Comparison of ENCODE assay signal across 20 cellular contexts in genomic region chr2:88897718-88898117, GRCh38.
DNase-seq lines count a peak whose midpoint lies in the region; ATAC-seq and TF ChIP-seq lines count a peak whose summit lies in the region.
"Had no signal": no experiment of that assay in that cellular context is flagged by ENCODE, and none has a peak within 500 bp of the region (broad histone marks: within the 10 kb centered on the region; RNA-seq: fewer than 3 reads in every experiment).

No MANE protein-coding gene starts in this region.

- H3K27ac ChIP-seq in PC-3 (ENCODE audit: low read length) = no peak overlapping the region
- H3K27ac ChIP-seq: lower lobe of right lung, pancreas, PC-9, stomach had no signal

- H3K4me3 ChIP-seq in PC-3 (ENCODE audit: low read length) = no peak overlapping the region
- H3K4me3 ChIP-seq: lower lobe of right lung, pancreas, PC-9, stomach had no signal

- no peak overlapping the region for H3K4me2 ChIP-seq in PC-3 (ENCODE audit: low read length)
- H3K4me2 ChIP-seq: PC-9 had no signal

- H2AFZ ChIP-seq in PC-3 (ENCODE audit: low read length) = no peak overlapping the region
- H2AFZ ChIP-seq: PC-9 had no signal

- ATAC-seq in HG03378 (IDR thresholded peaks at IDR 0.05; ENCODE audit: unreplicated experiment) (peak; percentile 56), activated B cell treated with CpG ODN at 0.5 μM for 24 hours (ENCODE audit: low read depth) (peak; percentile 71), PC-3 (no peak)
- ATAC-seq in naive thymus-derived CD8-positive, alpha-beta T cell = no peak

- H3K9me3 Mint-ChIP-seq in activated B cell treated with CpG ODN at 0.5 μM for 24 hours = no peaks in the 10 kb centered on the region
- H3K9me3 Mint-ChIP-seq in naive thymus-derived CD8-positive, alpha-beta T cell = no peaks in the 10 kb centered on the region
- H3K9me3 Mint-ChIP-seq: activated CD4-positive, alpha-beta T cell treated with anti-CD3 and anti-CD28 coated beads, Interleukin-2, amount 10 ng/mL, durations not matched to agents 7 days and 5 days; type B pancreatic cell had no signal

- peaks cover 3% of the 10 kb centered on the region for H3K36me3 Mint-ChIP-seq in activated B cell treated with CpG ODN at 0.5 μM for 24 hours (ENCODE audit: low read depth)
- no peaks in the 10 kb centered on the region for H3K36me3 Mint-ChIP-seq in naive thymus-derived CD8-positive, alpha-beta T cell
- H3K36me3 Mint-ChIP-seq: CD4-positive, alpha-beta memory T cell; type B pancreatic cell had no signal

- DNase-seq in AML-193 (lab: John Stamatoyannopoulos, UW) (peak; percentile 20 to 40), NOMO-1 (lab: John Stamatoyannopoulos, UW; ENCODE audit: unreplicated experiment in 2 of 2) (peak; percentile 69 to 78), activated B cell treated with CpG ODN at 0.5 μM for 24 hours (no peak), PC-3 (no peak), G401 (ENCODE audit: low spot score) (no peak), T-helper 2 cell (no peak)
- no peak for DNase-seq in naive thymus-derived CD8-positive, alpha-beta T cell
- DNase-seq: activated CD4-positive, alpha-beta T cell treated with anti-CD3 and anti-CD28 coated beads, Interleukin-2, amount 10 ng/mL, durations not matched to agents 7 days and 5 days; activated CD8-positive, alpha-beta memory T cell treated with anti-CD3 and anti-CD28 coated beads, Interleukin-2, amount 50 U/mL, for 4 hours; activated gamma-delta T cell; CD4-positive, alpha-beta memory T cell; DND-41; lower lobe of right lung; NCI-H2029 treated with DMSO at 0.1 percent for 48 hours; pancreas; PC-9; stomach; T1000 had no signal

- H3K4me1 ChIP-seq in PC-3 (ENCODE audit: insufficient read depth, low read length) = no peaks in the 10 kb centered on the region
- H3K4me1 ChIP-seq: lower lobe of right lung, pancreas, stomach had no signal

- in situ Hi-C loops in G401 (cut with HindIII; ENCODE audit: low sequenced_read_pairs) = no loop called here

- H3K27me3 Mint-ChIP-seq in activated B cell treated with CpG ODN at 0.5 μM for 24 hours = no peaks in the 10 kb centered on the region
- H3K27me3 Mint-ChIP-seq in naive thymus-derived CD8-positive, alpha-beta T cell = peaks cover 8 to 27% (median 11%) of the 10 kb centered on the region in 5 donors

- H3K79me2 ChIP-seq in PC-3 (ENCODE audit: low read length) = no peaks in the 10 kb centered on the region

- peaks cover 18% of the 10 kb centered on the region for H3K4me1 Mint-ChIP-seq in activated B cell treated with CpG ODN at 0.5 μM for 24 hours
- peaks cover 0 to 11% (median 0%) of the 10 kb centered on the region in 4 donors for H3K4me1 Mint-ChIP-seq in naive thymus-derived CD8-positive, alpha-beta T cell
- H3K4me1 Mint-ChIP-seq: activated CD4-positive, alpha-beta T cell treated with anti-CD3 and anti-CD28 coated beads, Interleukin-2, amount 10 ng/mL, durations not matched to agents 7 days and 5 days; CD4-positive, alpha-beta memory T cell had no signal

- POLR2A ChIA-PET in activated B cell treated with CpG ODN at 0.5 μM for 24 hours (lab: Charles Lee) = interaction anchor here (0.8 to 3.8 kb wide), 5 partner anchors 12 to 65 kb away, joined by 3 to 17 read pairs (median 16); no protein-coding TSS in a partner anchor
- POLR2A ChIA-PET in naive thymus-derived CD8-positive, alpha-beta T cell (lab: Charles Lee) = no interaction called here
- POLR2A ChIA-PET in PC-3 (lab: Charles Lee; ENCODE audit: unreplicated experiment) = no interaction called here

- TF ChIP-seq CTCF in activated B cell treated with CpG ODN at 0.5 μM for 24 hours (IDR thresholded peaks at IDR 0.05) = no peak
- no peak for TF ChIP-seq CTCF in PC-3 (conservative IDR thresholded peaks at IDR 0.05; ENCODE audit: low read depth, low read length)

- no peaks in the 10 kb centered on the region for H3K9me3 ChIP-seq in PC-3 (ENCODE audit: low read length)
- H3K9me3 ChIP-seq: lower lobe of right lung, pancreas, stomach had no signal

- CTCF ChIA-PET in activated B cell treated with CpG ODN at 0.5 μM for 24 hours (lab: Charles Lee) (interaction anchor here (0.8 to 2.0 kb wide), 7 partner anchors 12 to 66 kb away, joined by 3 to 29 read pairs (median 4); no protein-coding TSS in a partner anchor), PC-3 (lab: Charles Lee) (no interaction called here)

- H3K27ac Mint-ChIP-seq in activated B cell treated with CpG ODN at 0.5 μM for 24 hours = peak overlapping the region; percentile 63
- H3K27ac Mint-ChIP-seq in naive thymus-derived CD8-positive, alpha-beta T cell = no peak overlapping the region
- H3K27ac Mint-ChIP-seq: activated CD4-positive, alpha-beta T cell treated with anti-CD3 and anti-CD28 coated beads, Interleukin-2, amount 10 ng/mL, durations not matched to agents 7 days and 5 days; CD4-positive, alpha-beta memory T cell; type B pancreatic cell had no signal

- peaks cover 43% of the 10 kb centered on the region for H3K27me3 ChIP-seq in PC-3 (ENCODE audit: low read length)

- H3F3A ChIP-seq in PC-3 (ENCODE audit: low read length, unreplicated experiment) = no peaks in the 10 kb centered on the region

- H3K4me3 Mint-ChIP-seq in activated B cell treated with CpG ODN at 0.5 μM for 24 hours = peak overlapping the region; percentile 32
- H3K4me3 Mint-ChIP-seq in naive thymus-derived CD8-positive, alpha-beta T cell = no peak overlapping the region
- H3K4me3 Mint-ChIP-seq: activated CD4-positive, alpha-beta T cell treated with anti-CD3 and anti-CD28 coated beads, Interleukin-2, amount 10 ng/mL, durations not matched to agents 7 days and 5 days; CD4-positive, alpha-beta memory T cell; type B pancreatic cell had no signal

- no TSS peak for BruUV-seq in PC-3 (replicated peaks; lab: Mats Ljungman, UMichigan)

- H4K20me1 ChIP-seq in PC-3 (ENCODE audit: low read length) = no peaks in the 10 kb centered on the region

- intact Hi-C loops in activated B cell treated with CpG ODN at 0.5 μM for 24 hours (cut with micrococcal nuclease) = loop anchor here (1.0 kb wide), 3 partner anchors 11 to 66 kb away; no protein-coding TSS in a partner anchor
- intact Hi-C loops in PC-3 (cut with micrococcal nuclease) = no loop called here

- no peak overlapping the region for H3K9ac ChIP-seq in PC-3 (ENCODE audit: low read length)

- no peaks in the 10 kb centered on the region for H3K9me2 ChIP-seq in PC-3 (replicated peaks; ENCODE audit: low read length)

- no peaks in the 10 kb centered on the region for H3K36me3 ChIP-seq in PC-3 (ENCODE audit: low read depth, low read length)
- H3K36me3 ChIP-seq: lower lobe of right lung, pancreas, stomach had no signal

Comparison
In these comparisons a context has a peak if more than half of its experiments do, and no peak if none do; other contexts are left out.
1. DNase-seq: peak in AML-193 (2 of 2) and NOMO-1 (2 of 2); none in activated B cell treated with CpG ODN at 0.5 μM for 24 hours (single experiment), naive thymus-derived CD8-positive, alpha-beta T cell (0 of 10), PC-3 (single experiment), G401 (single experiment) and T-helper 2 cell (0 of 5).
2. ATAC-seq: peak in HG03378 (single experiment) and activated B cell treated with CpG ODN at 0.5 μM for 24 hours (single experiment); none in naive thymus-derived CD8-positive, alpha-beta T cell (0 of 2) and PC-3 (single experiment).